18 cellular contexts compared by ENCODE assay signal in the genomic region with DNA sequence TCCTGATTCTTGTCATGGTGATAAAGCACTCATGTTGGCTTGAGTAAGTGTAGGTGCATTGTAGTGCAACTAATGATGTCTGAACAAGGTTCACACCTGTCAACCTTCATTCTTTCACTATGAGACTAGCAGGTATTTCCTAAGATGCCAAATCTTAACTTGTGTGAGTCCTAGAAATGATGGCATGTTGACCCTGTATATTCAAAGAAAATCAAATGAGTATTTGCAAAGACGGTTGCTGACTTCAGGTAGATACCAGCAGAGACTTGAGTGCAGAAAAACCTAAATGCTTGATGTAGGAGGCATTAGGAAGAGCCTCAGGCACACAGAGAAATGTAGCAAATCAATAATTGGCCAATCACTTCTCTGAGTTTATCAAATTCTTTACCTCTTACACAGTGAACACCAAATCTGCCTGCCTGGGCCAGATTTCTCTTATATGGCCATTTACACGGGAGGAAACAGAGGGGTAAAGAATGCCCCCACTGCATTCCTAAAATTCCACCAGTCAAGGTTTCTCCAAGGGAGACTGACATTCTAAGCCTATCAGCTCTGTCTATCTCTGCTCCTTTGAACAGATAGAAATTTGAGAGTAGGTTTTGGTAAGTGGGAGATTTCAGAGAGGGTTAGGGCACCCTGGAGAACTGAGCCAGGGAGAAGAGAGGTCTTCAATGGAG.
DNase-seq lines count a peak whose midpoint lies in the region; ATAC-seq, FAIRE-seq and TF ChIP-seq lines count a peak whose summit lies in the region.
"Had no signal": no experiment of that assay in that cellular context is flagged by ENCODE, and none has a peak within 500 bp of the region (broad histone marks: within the 10 kb centered on the region; RNA-seq: fewer than 3 reads in every experiment).

No MANE protein-coding gene starts in this region.

- H3K9me3 Mint-ChIP-seq in stimulated activated naive CD8-positive, alpha-beta T cell treated with anti-CD3 and anti-CD28 coated beads, Interleukin-15, amount 100 ng/mL, for 72 hours: peaks cover 0 to 6% of the 10 kb centered on the region in 2 donors
- H3K9me3 Mint-ChIP-seq: CD14-positive monocyte had no signal

- 64 to 81% methylated on average over 2 of the region's 2 CpGs for WGBS in testis, 2 donors

- H3K36me3 ChIP-seq in cardiac muscle cell (no peaks in the 10 kb centered on the region), bronchial epithelial cell (ENCODE audit: control insufficient read depth, insufficient read depth, low read length) (no peaks in the 10 kb centered on the region), kidney epithelial cell (ENCODE audit: control insufficient read depth, insufficient read depth, low read length) (no peaks in the 10 kb centered on the region), HAP-1 (replicated peaks) (no peaks in the 10 kb centered on the region), testis (ENCODE audit: low read depth, missing control alignments) (no peaks in the 10 kb centered on the region)
- H3K36me3 ChIP-seq: prostate gland had no signal

- H3K9me3 ChIP-seq in cardiac muscle cell (ENCODE audit: low read depth) (no peaks in the 10 kb centered on the region), HAP-1 (no peaks in the 10 kb centered on the region), testis (no peaks in the 10 kb centered on the region)
- H3K9me3 ChIP-seq: prostate gland had no signal

- no peak overlapping the region for H3K4me3 Mint-ChIP-seq in stimulated activated naive CD8-positive, alpha-beta T cell treated with anti-CD3 and anti-CD28 coated beads, Interleukin-15, amount 100 ng/mL, for 72 hours
- H3K4me3 Mint-ChIP-seq: natural killer cell had no signal

- intact Hi-C loops in left ventricle myocardium superior (cut with micrococcal nuclease) (no loop called here), testis (cut with DNase I; ENCODE audit: low total_unique reads) (no loop called here), Right ventricle myocardium inferior (cut with DNase I) (no loop called here)

- H3K27ac Mint-ChIP-seq in stimulated activated naive CD8-positive, alpha-beta T cell treated with anti-CD3 and anti-CD28 coated beads, Interleukin-15, amount 100 ng/mL, for 72 hours: no peak overlapping the region
- H3K27ac Mint-ChIP-seq: CD14-positive monocyte, natural killer cell had no signal

- H3K27me3 ChIP-seq in cardiac muscle cell (no peaks in the 10 kb centered on the region), bronchial epithelial cell (ENCODE audit: control insufficient read depth, insufficient read depth, low read length) (no peaks in the 10 kb centered on the region), kidney epithelial cell (ENCODE audit: control insufficient read depth, insufficient read depth, low read length) (no peaks in the 10 kb centered on the region), HAP-1 (ENCODE audit: low read depth) (peaks cover 7% of the 10 kb centered on the region; the same call in 1 of the 2 replicates), testis (no peaks in the 10 kb centered on the region)

- DNase-seq in cardiac muscle cell (ENCODE audit: low read depth in 1 of 2, low spot score in 1 of 2): peak; percentile 22 to 35
- DNase-seq in left ventricle myocardium superior: no peak
- peak; percentile 94 for DNase-seq in bronchial epithelial cell (ENCODE audit: low read depth)
- peak; percentile 16 for DNase-seq in kidney epithelial cell (ENCODE audit: low read depth)
- no peak for DNase-seq in HAP-1 (ENCODE audit: low spot score in 2 of 2)
- no peak for DNase-seq in testis
- DNase-seq in Right ventricle myocardium inferior (ENCODE audit: missing footprints): no peak
- no peak for DNase-seq in stimulated activated naive CD8-positive, alpha-beta T cell treated with anti-CD3 and anti-CD28 coated beads, Interleukin-15, amount 100 ng/mL, for 72 hours
- DNase-seq: foreskin melanocyte, natural killer cell, NCI-H2029, T-helper 9 cell had no signal

- no peaks in the 10 kb centered on the region for H3K27me3 Mint-ChIP-seq in stimulated activated naive CD8-positive, alpha-beta T cell treated with anti-CD3 and anti-CD28 coated beads, Interleukin-15, amount 100 ng/mL, for 72 hours

- ATAC-seq in left ventricle myocardium superior (no peak), Right ventricle myocardium inferior (no peak)
- no peak for ATAC-seq in stimulated activated naive CD8-positive, alpha-beta T cell treated with anti-CD3 and anti-CD28 coated beads, Interleukin-15, amount 100 ng/mL, for 72 hours
- ATAC-seq: activated CD4-positive, CD25-positive, alpha-beta regulatory T cell treated with anti-CD3 and anti-CD28 coated beads, Interleukin-2, amount 50 U/mL, for 24 hours; natural killer cell had no signal

- TF ChIP-seq POLR2A in testis (IDR thresholded peaks at IDR 0.05): no peak

- in situ Hi-C loops in HAP-1 (cut with MboI; ENCODE audit: low sequenced_read_pairs): no loop called here

- no peaks in the 10 kb centered on the region for H3K4me1 ChIP-seq in cardiac muscle cell (ENCODE audit: low read depth)
- no peaks in the 10 kb centered on the region for H3K4me1 ChIP-seq in HAP-1
- H3K4me1 ChIP-seq in testis: no peaks in the 10 kb centered on the region
- H3K4me1 ChIP-seq: prostate gland had no signal

- no peaks in the 10 kb centered on the region for H3K4me1 Mint-ChIP-seq in stimulated activated naive CD8-positive, alpha-beta T cell treated with anti-CD3 and anti-CD28 coated beads, Interleukin-15, amount 100 ng/mL, for 72 hours
- H3K4me1 Mint-ChIP-seq: natural killer cell had no signal

- H3K4me3 ChIP-seq in cardiac muscle cell: no peak overlapping the region
- no peak overlapping the region for H3K4me3 ChIP-seq in bronchial epithelial cell (ENCODE audit: low read depth, low read length)
- H3K4me3 ChIP-seq in kidney epithelial cell (ENCODE audit: low read depth, low read length): no peak overlapping the region
- H3K4me3 ChIP-seq in HAP-1: no peak overlapping the region
- H3K4me3 ChIP-seq in testis: no peak overlapping the region
- H3K4me3 ChIP-seq: prostate gland had no signal

- TF ChIP-seq CTCF in cardiac muscle cell (IDR thresholded peaks at IDR 0.05; ENCODE audit: low read depth, low read length) (no peak), bronchial epithelial cell (IDR thresholded peaks at IDR 0.05; ENCODE audit: insufficient read depth, low read length, severe bottlenecking) (no peak), kidney epithelial cell (IDR thresholded peaks at IDR 0.05; ENCODE audit: insufficient read depth, low read length, poor library complexity, severe bottlenecking) (no peak), testis (IDR thresholded peaks at IDR 0.05) (no peak)

- FAIRE-seq in bronchial epithelial cell (lab: Jason Lieb, UNC): no peak
- FAIRE-seq: A204.1, endometrium, GM18507 had no signal

- H3K27ac ChIP-seq in cardiac muscle cell: peak overlapping the region; percentile 25
- no peak overlapping the region for H3K27ac ChIP-seq in testis
- H3K27ac ChIP-seq: prostate gland had no signal

Comparison
In these comparisons a context has a peak if more than half of its experiments do, and no peak if none do; other contexts are left out.
1. DNase-seq: peak in cardiac muscle cell (2 of 2), bronchial epithelial cell (single experiment) and kidney epithelial cell (single experiment); none in left ventricle myocardium superior (single experiment), HAP-1 (0 of 2), testis (single experiment), Right ventricle myocardium inferior (single experiment) and stimulated activated naive CD8-positive, alpha-beta T cell treated with anti-CD3 and anti-CD28 coated beads, Interleukin-15, amount 100 ng/mL, for 72 hours (0 of 2).